ENCODE assay signal across 1 cellular context in the genomic region with DNA sequence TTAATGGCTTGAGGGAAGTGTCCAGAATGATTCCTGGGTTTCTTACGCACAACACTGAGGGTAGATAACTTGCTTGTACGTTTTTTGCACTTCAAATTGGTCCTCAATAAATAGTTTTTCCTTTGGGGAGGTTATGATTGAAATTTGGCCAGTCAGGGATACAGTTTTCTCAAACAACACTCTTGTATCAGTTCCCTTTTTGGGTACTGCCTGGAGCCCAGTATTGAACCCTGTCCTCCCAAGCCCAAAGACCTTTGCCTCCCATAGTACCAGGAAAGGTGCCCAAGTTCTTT.
TF ChIP-seq lines count a peak whose summit lies in the region.

No MANE protein-coding gene starts in this region.

TF ChIP-seq in GM23338, 12 proteins besides CTCF, POLR2A, EP300 and RAD21 (continued from another document):
- TF ChIP-seq, protein P1, sequence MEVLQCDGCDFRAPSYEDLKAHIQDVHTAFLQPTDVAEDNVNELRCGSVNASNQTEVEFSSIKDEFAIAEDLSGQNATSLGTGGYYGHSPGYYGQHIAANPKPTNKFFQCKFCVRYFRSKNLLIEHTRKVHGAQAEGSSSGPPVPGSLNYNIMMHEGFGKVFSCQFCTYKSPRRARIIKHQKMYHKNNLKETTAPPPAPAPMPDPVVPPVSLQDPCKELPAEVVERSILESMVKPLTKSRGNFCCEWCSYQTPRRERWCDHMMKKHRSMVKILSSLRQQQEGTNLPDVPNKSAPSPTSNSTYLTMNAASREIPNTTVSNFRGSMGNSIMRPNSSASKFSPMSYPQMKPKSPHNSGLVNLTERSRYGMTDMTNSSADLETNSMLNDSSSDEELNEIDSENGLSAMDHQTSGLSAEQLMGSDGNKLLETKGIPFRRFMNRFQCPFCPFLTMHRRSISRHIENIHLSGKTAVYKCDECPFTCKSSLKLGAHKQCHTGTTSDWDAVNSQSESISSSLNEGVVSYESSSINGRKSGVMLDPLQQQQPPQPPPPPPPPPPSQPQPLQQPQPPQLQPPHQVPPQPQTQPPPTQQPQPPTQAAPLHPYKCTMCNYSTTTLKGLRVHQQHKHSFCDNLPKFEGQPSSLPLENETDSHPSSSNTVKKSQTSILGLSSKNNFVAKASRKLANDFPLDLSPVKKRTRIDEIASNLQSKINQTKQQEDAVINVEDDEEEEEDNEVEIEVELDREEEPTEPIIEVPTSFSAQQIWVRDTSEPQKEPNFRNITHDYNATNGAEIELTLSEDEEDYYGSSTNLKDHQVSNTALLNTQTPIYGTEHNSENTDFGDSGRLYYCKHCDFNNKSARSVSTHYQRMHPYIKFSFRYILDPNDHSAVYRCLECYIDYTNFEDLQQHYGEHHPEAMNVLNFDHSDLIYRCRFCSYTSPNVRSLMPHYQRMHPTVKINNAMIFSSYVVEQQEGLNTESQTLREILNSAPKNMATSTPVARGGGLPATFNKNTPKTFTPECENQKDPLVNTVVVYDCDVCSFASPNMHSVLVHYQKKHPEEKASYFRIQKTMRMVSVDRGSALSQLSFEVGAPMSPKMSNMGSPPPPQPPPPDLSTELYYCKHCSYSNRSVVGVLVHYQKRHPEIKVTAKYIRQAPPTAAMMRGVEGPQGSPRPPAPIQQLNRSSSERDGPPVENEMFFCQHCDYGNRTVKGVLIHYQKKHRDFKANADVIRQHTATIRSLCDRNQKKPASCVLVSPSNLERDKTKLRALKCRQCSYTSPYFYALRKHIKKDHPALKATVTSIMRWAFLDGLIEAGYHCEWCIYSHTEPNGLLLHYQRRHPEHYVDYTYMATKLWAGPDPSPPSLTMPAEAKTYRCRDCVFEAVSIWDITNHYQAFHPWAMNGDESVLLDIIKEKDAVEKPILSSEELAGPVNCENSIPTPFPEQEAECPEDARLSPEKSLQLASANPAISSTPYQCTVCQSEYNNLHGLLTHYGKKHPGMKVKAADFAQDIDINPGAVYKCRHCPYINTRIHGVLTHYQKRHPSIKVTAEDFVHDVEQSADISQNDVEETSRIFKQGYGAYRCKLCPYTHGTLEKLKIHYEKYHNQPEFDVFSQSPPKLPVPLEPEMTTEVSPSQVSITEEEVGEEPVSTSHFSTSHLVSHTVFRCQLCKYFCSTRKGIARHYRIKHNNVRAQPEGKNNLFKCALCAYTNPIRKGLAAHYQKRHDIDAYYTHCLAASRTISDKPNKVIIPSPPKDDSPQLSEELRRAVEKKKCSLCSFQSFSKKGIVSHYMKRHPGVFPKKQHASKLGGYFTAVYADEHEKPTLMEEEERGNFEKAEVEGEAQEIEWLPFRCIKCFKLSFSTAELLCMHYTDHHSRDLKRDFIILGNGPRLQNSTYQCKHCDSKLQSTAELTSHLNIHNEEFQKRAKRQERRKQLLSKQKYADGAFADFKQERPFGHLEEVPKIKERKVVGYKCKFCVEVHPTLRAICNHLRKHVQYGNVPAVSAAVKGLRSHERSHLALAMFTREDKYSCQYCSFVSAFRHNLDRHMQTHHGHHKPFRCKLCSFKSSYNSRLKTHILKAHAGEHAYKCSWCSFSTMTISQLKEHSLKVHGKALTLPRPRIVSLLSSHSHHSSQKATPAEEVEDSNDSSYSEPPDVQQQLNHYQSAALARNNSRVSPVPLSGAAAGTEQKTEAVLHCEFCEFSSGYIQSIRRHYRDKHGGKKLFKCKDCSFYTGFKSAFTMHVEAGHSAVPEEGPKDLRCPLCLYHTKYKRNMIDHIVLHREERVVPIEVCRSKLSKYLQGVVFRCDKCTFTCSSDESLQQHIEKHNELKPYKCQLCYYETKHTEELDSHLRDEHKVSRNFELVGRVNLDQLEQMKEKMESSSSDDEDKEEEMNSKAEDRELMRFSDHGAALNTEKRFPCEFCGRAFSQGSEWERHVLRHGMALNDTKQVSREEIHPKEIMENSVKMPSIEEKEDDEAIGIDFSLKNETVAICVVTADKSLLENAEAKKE (CRISPR knock-in tag; IDR thresholded peaks at IDR 0.05): no peak
- TF ChIP-seq JUNB (IDR thresholded peaks at IDR 0.05; ENCODE audit: unreplicated experiment) (no peak), NANOG (IDR thresholded peaks at IDR 0.05; ENCODE audit: borderline replicate concordance) (no peak), CREB1 (CRISPR knock-in tag; IDR thresholded peaks at IDR 0.05; ENCODE audit: low read depth) (no peak), STAT1 (IDR thresholded peaks at IDR 0.05; ENCODE audit: unreplicated experiment) (no peak), EZH2 (IDR thresholded peaks at IDR 0.05; ENCODE audit: low read depth, unreplicated experiment) (no peak), ZNF331 (CRISPR knock-in tag; IDR thresholded peaks at IDR 0.05; ENCODE audit: low read depth) (no peak), POLR2AphosphoS5 (IDR thresholded peaks at IDR 0.05; ENCODE audit: low read depth) (no peak), EZH2phosphoT487 (IDR thresholded peaks at IDR 0.05; ENCODE audit: unreplicated experiment) (no peak)
- TF ChIP-seq, protein P2, sequence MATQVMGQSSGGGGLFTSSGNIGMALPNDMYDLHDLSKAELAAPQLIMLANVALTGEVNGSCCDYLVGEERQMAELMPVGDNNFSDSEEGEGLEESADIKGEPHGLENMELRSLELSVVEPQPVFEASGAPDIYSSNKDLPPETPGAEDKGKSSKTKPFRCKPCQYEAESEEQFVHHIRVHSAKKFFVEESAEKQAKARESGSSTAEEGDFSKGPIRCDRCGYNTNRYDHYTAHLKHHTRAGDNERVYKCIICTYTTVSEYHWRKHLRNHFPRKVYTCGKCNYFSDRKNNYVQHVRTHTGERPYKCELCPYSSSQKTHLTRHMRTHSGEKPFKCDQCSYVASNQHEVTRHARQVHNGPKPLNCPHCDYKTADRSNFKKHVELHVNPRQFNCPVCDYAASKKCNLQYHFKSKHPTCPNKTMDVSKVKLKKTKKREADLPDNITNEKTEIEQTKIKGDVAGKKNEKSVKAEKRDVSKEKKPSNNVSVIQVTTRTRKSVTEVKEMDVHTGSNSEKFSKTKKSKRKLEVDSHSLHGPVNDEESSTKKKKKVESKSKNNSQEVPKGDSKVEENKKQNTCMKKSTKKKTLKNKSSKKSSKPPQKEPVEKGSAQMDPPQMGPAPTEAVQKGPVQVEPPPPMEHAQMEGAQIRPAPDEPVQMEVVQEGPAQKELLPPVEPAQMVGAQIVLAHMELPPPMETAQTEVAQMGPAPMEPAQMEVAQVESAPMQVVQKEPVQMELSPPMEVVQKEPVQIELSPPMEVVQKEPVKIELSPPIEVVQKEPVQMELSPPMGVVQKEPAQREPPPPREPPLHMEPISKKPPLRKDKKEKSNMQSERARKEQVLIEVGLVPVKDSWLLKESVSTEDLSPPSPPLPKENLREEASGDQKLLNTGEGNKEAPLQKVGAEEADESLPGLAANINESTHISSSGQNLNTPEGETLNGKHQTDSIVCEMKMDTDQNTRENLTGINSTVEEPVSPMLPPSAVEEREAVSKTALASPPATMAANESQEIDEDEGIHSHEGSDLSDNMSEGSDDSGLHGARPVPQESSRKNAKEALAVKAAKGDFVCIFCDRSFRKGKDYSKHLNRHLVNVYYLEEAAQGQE (IDR thresholded peaks at IDR 0.05; ENCODE audit: unreplicated experiment): no peak
